1 cellular context compared by ENCODE assay signal in genomic region chrX:10484683-10485247, GRCh38.
TF ChIP-seq lines count a peak whose summit lies in the region.

No MANE protein-coding gene starts in this region.

TF ChIP-seq in K562, 482 proteins besides CTCF, POLR2A, EP300 and RAD21:
- TF ChIP-seq ZBTB40 (IDR thresholded peaks at IDR 0.05) = peak; percentile 75
- TF ChIP-seq ZBTB40 (CRISPR knock-in tag; IDR thresholded peaks at IDR 0.05) = no peak
- no peak for TF ChIP-seq ZBTB11 (CRISPR knock-in tag; IDR thresholded peaks at IDR 0.05)
TF ChIP-seq in K562: peak in this region for 1.
